In the genomic region with DNA sequence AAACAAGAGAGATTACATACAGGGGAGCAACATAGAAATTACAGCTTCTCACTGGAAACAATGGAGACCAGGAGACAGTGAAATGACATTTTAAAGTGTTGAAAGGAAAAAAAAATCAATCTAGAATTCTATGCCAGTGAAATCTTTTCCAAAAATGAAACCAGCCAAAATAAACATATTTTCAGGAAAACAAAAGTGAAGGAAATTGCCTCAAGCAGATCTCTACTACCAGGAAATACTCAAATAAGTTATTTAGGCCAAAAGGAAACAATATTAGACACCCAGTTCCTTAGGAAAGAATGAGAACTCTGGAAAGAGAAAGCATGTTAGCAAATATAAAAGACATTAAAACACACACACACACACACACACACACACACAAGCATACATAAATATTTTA, we compare ENCODE assay signal across 25 cellular contexts.
"Had no signal": no experiment of that assay in that cellular context is flagged by ENCODE, and none has a peak within 500 bp of the region (broad histone marks: within the 10 kb centered on the region; RNA-seq: fewer than 3 reads in every experiment).

No MANE protein-coding gene starts in this region.

- H3K4me3 ChIP-seq: pancreas, prostate gland, right lobe of liver, sigmoid colon, stomach, thoracic aorta, thyroid gland, tibial nerve, upper lobe of left lung, vagina had no signal

- H3K4me1 ChIP-seq: pancreas, prostate gland, right lobe of liver, sigmoid colon, stomach, thyroid gland, tibial nerve, upper lobe of left lung, vagina had no signal

- H3K27ac ChIP-seq: neutrophil, pancreas, prostate gland, right lobe of liver, sigmoid colon, stomach, thoracic aorta, thyroid gland, tibial nerve, upper lobe of left lung, vagina had no signal

- H3K9me3 ChIP-seq: neutrophil, pancreas, prostate gland, right lobe of liver, sigmoid colon, thyroid gland, upper lobe of left lung, vagina had no signal

- H3K27me3 ChIP-seq: neutrophil, pancreas, right lobe of liver, sigmoid colon, stomach, thyroid gland, tibial nerve, upper lobe of left lung, vagina had no signal

- DNase-seq: nephron progenitor cell; nucleus accumbens; pancreas; right cardiac atrium; right lobe of liver; sigmoid colon; small intestine; stimulated activated CD4-positive, alpha-beta T cell treated with anti-CD3 and anti-CD28 coated beads, Interleukin-15, amount 100 ng/mL, for 24 hours; stimulated activated CD4-positive, alpha-beta T cell treated with anti-CD3 and anti-CD28 coated beads, Interleukin-2, amount 100 ng/mL, for 24 hours; stimulated activated CD4-positive, alpha-beta T cell treated with anti-CD3 and anti-CD28 coated beads, Interleukin-2, amount 100 ng/mL, for 48 hours; stimulated activated CD4-positive, alpha-beta T cell treated with anti-CD3 and anti-CD28 coated beads, Interleukin-4, amount 100 ng/mL, for 24 hours; stimulated activated naive B cell treated with anti-CD40 and anti-IgM and Interleukin-4, amounts not matched to agents 10 μg/mL and 1 μg/mL and 100 μg/mL, for 72 hours; stimulated activated naive CD4-positive, alpha-beta T cell treated with Interleukin-2 at 50 U/mL for 16 hours; stomach; thyroid gland; trophoblast cell; upper lobe of left lung had no signal

- FAIRE-seq: pancreas, small intestine, urothelium cell line had no signal

- H3K36me3 ChIP-seq: neutrophil, pancreas, prostate gland, right lobe of liver, sigmoid colon, stomach, thoracic aorta, thyroid gland, tibial nerve, upper lobe of left lung, vagina had no signal

- ATAC-seq: natural killer cell treated with Interleukin-12 subunit alpha and Interleukin-12 subunit beta and Interleukin-15 and Interleukin-18, amount 100 ng/mL, for 72 hours; pancreas; stimulated activated effector memory CD8-positive, alpha-beta T cell treated with anti-CD3 and anti-CD28 coated beads, Interleukin-12 subunit alpha, Interleukin-12 subunit beta, amount 100 ng/mL, for 72 hours; stimulated activated naive B cell treated with anti-CD40 and anti-IgM and Interleukin-4, amounts not matched to agents 10 μg/mL and 1 μg/mL and 100 μg/mL, for 72 hours had no signal
